ENCODE assay signal across 11 cellular contexts in genomic region chr3:4742359-4742758, GRCh38.
A peak's percentile ranks its signal among the peaks of the same experiment; 100 is the strongest.
DNase-seq lines count a peak whose midpoint lies in the region; ATAC-seq and TF ChIP-seq lines count a peak whose summit lies in the region.
"Had no signal": no experiment of that assay in that cellular context is flagged by ENCODE, and none has a peak within 500 bp of the region (broad histone marks: within the 10 kb centered on the region; RNA-seq: fewer than 3 reads in every experiment).

No MANE protein-coding gene starts in this region.

- H3K27ac ChIP-seq in DND-41 (ENCODE audit: low read length) (peak overlapping the region; percentile 85), skeletal muscle tissue (ENCODE audit: low read depth, low read length) (peak overlapping the region; percentile 87)

- H3K36me3 Mint-ChIP-seq in T-helper 17 cell (ENCODE audit: low read depth) (peaks cover 5% of the 10 kb centered on the region), immature natural killer cell (peaks cover 6 to 21% (median 14%) of the 10 kb centered on the region in 3 donors)

- H3K9me3 Mint-ChIP-seq in immature natural killer cell: peaks cover 0 to 4% (median 0%) of the 10 kb centered on the region in 6 donors
- H3K9me3 Mint-ChIP-seq: activated B cell treated with CpG ODN at 0.5 μM for 24 hours had no signal

- H2AFZ ChIP-seq in DND-41 (ENCODE audit: low read depth, low read length): no peak overlapping the region

- H3K4me3 Mint-ChIP-seq in T-helper 17 cell (no peak overlapping the region), immature natural killer cell (peak overlapping the region; percentile 13 to 83 (median 70))
- H3K4me3 Mint-ChIP-seq: activated B cell treated with CpG ODN at 0.5 μM for 24 hours had no signal

- no peak overlapping the region for H3K4me2 ChIP-seq in DND-41 (ENCODE audit: insufficient read depth, low read length)

- H3K9ac ChIP-seq in DND-41 (ENCODE audit: low read depth, low read length): no peak overlapping the region
- peak overlapping the region in 1 of 3 donors; percentile 54 for H3K9ac ChIP-seq in skeletal muscle tissue (ENCODE audit: low read depth in 1 of 3, low read length in 3 of 3)

- peak overlapping the region; percentile 100 for H3K27ac Mint-ChIP-seq in T-helper 17 cell
- peak overlapping the region; percentile 41 to 97 (median 96) for H3K27ac Mint-ChIP-seq in immature natural killer cell

- no peak for ATAC-seq in DND-41 (ENCODE audit: insufficient read depth, low read depth)
- no peak for ATAC-seq in T-helper 17 cell

- no peaks in the 10 kb centered on the region for H3K27me3 ChIP-seq in DND-41 (ENCODE audit: insufficient read depth, low read length, poor library complexity)
- H3K27me3 ChIP-seq in skeletal muscle tissue (ENCODE audit: control insufficient read depth in 3 of 3, insufficient read depth in 3 of 3, low read length in 3 of 3): no peaks in the 10 kb centered on the region
- H3K27me3 ChIP-seq: SJCRH30 had no signal

- no peaks in the 10 kb centered on the region for H4K20me1 ChIP-seq in DND-41 (ENCODE audit: insufficient read depth, low read length)

- no peaks in the 10 kb centered on the region for H3K27me3 Mint-ChIP-seq in T-helper 17 cell
- peaks cover 3 to 8% (median 5%) of the 10 kb centered on the region in 3 donors for H3K27me3 Mint-ChIP-seq in immature natural killer cell (ENCODE audit: low read depth in 3 of 3)
- H3K27me3 Mint-ChIP-seq: activated B cell treated with CpG ODN at 0.5 μM for 24 hours had no signal

- DNase-seq in DND-41: no peak
- no peak for DNase-seq in T-helper 17 cell
- DNase-seq in immature natural killer cell: no peak
- no peak for DNase-seq in NCI-H146 treated with DMSO at 0.1 percent for 48 hours (lab: John Stamatoyannopoulos, UW; ENCODE audit: unreplicated experiment)
- DNase-seq in NCI-H774 (lab: John Stamatoyannopoulos, UW): no peak
- no peak for DNase-seq in activated CD4-positive, CD25-positive, alpha-beta regulatory T cell treated with anti-CD3 and anti-CD28 coated beads, Interleukin-2, amount 50 U/mL, for 72 hours
- DNase-seq in inferior parietal cortex (ENCODE audit: extremely low spot score): no peak
- DNase-seq: activated B cell treated with CpG ODN at 0.5 μM for 24 hours, NCI-H1417 had no signal

- H3K9me3 ChIP-seq in DND-41 (ENCODE audit: insufficient read depth, low read length, severe bottlenecking) (no peaks in the 10 kb centered on the region), T-helper 17 cell (ENCODE audit: control insufficient read depth, low read length, poor library complexity, severe bottlenecking) (no peaks in the 10 kb centered on the region), skeletal muscle tissue (ENCODE audit: control insufficient read depth in 3 of 3, low read length in 3 of 3) (no peaks in the 10 kb centered on the region)
- H3K9me3 ChIP-seq: SJCRH30 had no signal

- peaks cover 42% of the 10 kb centered on the region for H3K4me1 Mint-ChIP-seq in T-helper 17 cell
- H3K4me1 Mint-ChIP-seq in immature natural killer cell: peaks cover 71 to 84% of the 10 kb centered on the region in 2 donors

- no peak for TF ChIP-seq CTCF in DND-41 (IDR thresholded peaks at IDR 0.05; ENCODE audit: borderline replicate concordance, extremely low read depth, low read length, poor library complexity, severe bottlenecking)

- H3K36me3 ChIP-seq in DND-41 (ENCODE audit: insufficient read depth, low read length): no peaks in the 10 kb centered on the region
- H3K36me3 ChIP-seq in skeletal muscle tissue (ENCODE audit: control insufficient read depth in 3 of 3, insufficient read depth in 3 of 3, low read length in 3 of 3): no peaks in the 10 kb centered on the region
- H3K36me3 ChIP-seq: SJCRH30 had no signal

- no peaks in the 10 kb centered on the region for H3K79me2 ChIP-seq in DND-41 (ENCODE audit: insufficient read depth, low read length)

- H3K4me1 ChIP-seq in DND-41 (ENCODE audit: insufficient read depth, low read length) (peaks cover 48% of the 10 kb centered on the region), skeletal muscle tissue (ENCODE audit: control insufficient read depth in 3 of 3, insufficient read depth in 3 of 3, low read length in 3 of 3) (peaks cover 38 to 40% (median 38%) of the 10 kb centered on the region in 3 donors)

- H3K4me3 ChIP-seq in DND-41 (ENCODE audit: low read depth in 1 of 2, low read length in 2 of 2) (no peak overlapping the region), skeletal muscle tissue (ENCODE audit: low read length in 3 of 3) (peak overlapping the region in 1 of 3 donors; percentile 8)
- H3K4me3 ChIP-seq: SJCRH30 had no signal
